Comparison of ENCODE assay signal across 16 cellular contexts in genomic region chr5:89769975-89770374, GRCh38.
DNase-seq lines count a peak whose midpoint lies in the region; ATAC-seq and TF ChIP-seq lines count a peak whose summit lies in the region.
"Had no signal": no experiment of that assay in that cellular context is flagged by ENCODE, and none has a peak within 500 bp of the region (broad histone marks: within the 10 kb centered on the region; RNA-seq: fewer than 3 reads in every experiment).

No MANE protein-coding gene starts in this region.

- no peak for ATAC-seq in GM18870 (IDR thresholded peaks at IDR 0.05; ENCODE audit: unreplicated experiment)
- ATAC-seq: activated T-cell treated with anti-CD3 and anti-CD28 coated beads, Interleukin-2, amount 50 U/mL, for 72 hours; stimulated activated naive CD8-positive, alpha-beta T cell treated with anti-CD3 and anti-CD28 coated beads, Interleukin-15, Interleukin-2, amounts not matched to agents 100 U/mL and 50 U/mL, for 24 hours had no signal

- H3K4me3 ChIP-seq in AG10803 (ENCODE audit: low read length), result no peak overlapping the region

- no peaks in the 10 kb centered on the region for H3K9me3 Mint-ChIP-seq in activated T-helper 2 cell treated with anti-CD3 and anti-CD28 coated beads, Interferon-gamma antibody, Interleukin-2, Interleukin-4, amounts not matched to agents 10 μg/mL and 5 μg/mL and 100 μg/mL, durations not matched to agents 14 hours and 24 hours and 36 hours

- H3K36me3 Mint-ChIP-seq in activated T-helper 2 cell treated with anti-CD3 and anti-CD28 coated beads, Interferon-gamma antibody, Interleukin-2, Interleukin-4, amounts not matched to agents 10 μg/mL and 5 μg/mL and 100 μg/mL, durations not matched to agents 14 hours and 24 hours and 36 hours (ENCODE audit: low read depth), result no peaks in the 10 kb centered on the region

- H3K4me3 Mint-ChIP-seq in activated T-helper 2 cell treated with anti-CD3 and anti-CD28 coated beads, Interferon-gamma antibody, Interleukin-2, Interleukin-4, amounts not matched to agents 10 μg/mL and 5 μg/mL and 100 μg/mL, durations not matched to agents 14 hours and 24 hours and 36 hours (ENCODE audit: low read depth), result no peak overlapping the region
- H3K4me3 Mint-ChIP-seq: activated CD4-positive, alpha-beta memory T cell treated with anti-CD3 and anti-CD28 coated beads, Interleukin-2, amount 10 ng/mL, durations not matched to agents 7 days and 5 days; activated T-cell treated with anti-CD3 and anti-CD28 coated beads, Interleukin-2, amount 50 U/mL, for 72 hours had no signal

- TF ChIP-seq CTCF in AG10803 (conservative IDR thresholded peaks at IDR 0.05; ENCODE audit: low read length), result no peak

- intact Hi-C loops in activated T-helper 2 cell treated with anti-CD3 and anti-CD28 coated beads, Interferon-gamma antibody, Interleukin-2, Interleukin-4, amounts not matched to agents 10 μg/mL and 5 μg/mL and 100 μg/mL, durations not matched to agents 14 hours and 24 hours and 36 hours (cut with micrococcal nuclease), result no loop called here

- H3K27ac Mint-ChIP-seq in activated T-helper 2 cell treated with anti-CD3 and anti-CD28 coated beads, Interferon-gamma antibody, Interleukin-2, Interleukin-4, amounts not matched to agents 10 μg/mL and 5 μg/mL and 100 μg/mL, durations not matched to agents 14 hours and 24 hours and 36 hours, result no peak overlapping the region
- H3K27ac Mint-ChIP-seq: activated CD4-positive, alpha-beta memory T cell treated with anti-CD3 and anti-CD28 coated beads, Interleukin-2, amount 10 ng/mL, durations not matched to agents 7 days and 5 days; activated T-cell treated with anti-CD3 and anti-CD28 coated beads, Interleukin-2, amount 50 U/mL, for 72 hours had no signal

- H3K27me3 Mint-ChIP-seq in activated T-helper 2 cell treated with anti-CD3 and anti-CD28 coated beads, Interferon-gamma antibody, Interleukin-2, Interleukin-4, amounts not matched to agents 10 μg/mL and 5 μg/mL and 100 μg/mL, durations not matched to agents 14 hours and 24 hours and 36 hours (ENCODE audit: low read depth), result no peaks in the 10 kb centered on the region
- H3K27me3 Mint-ChIP-seq: activated CD4-positive, alpha-beta memory T cell treated with anti-CD3 and anti-CD28 coated beads, Interleukin-2, amount 10 ng/mL, durations not matched to agents 7 days and 5 days had no signal

- peak; percentile 8 for DNase-seq in AG10803 (ENCODE audit: low read depth)
- DNase-seq in LHCN-M2 (ENCODE audit: low read depth), result peak; percentile 51
- DNase-seq in astrocyte of the hippocampus (ENCODE audit: low read depth, low spot score), result peak; percentile 55
- DNase-seq in hepatic stellate cell (ENCODE audit: low spot score), result peak; percentile 0
- DNase-seq in DMS 273 treated with DMSO at 0.1 percent for 48 hours (lab: John Stamatoyannopoulos, UW), result no peak
- DNase-seq in RPMI8226, result no peak
- DNase-seq in activated T-helper 2 cell treated with anti-CD3 and anti-CD28 coated beads, Interferon-gamma antibody, Interleukin-2, Interleukin-4, amounts not matched to agents 10 μg/mL and 5 μg/mL and 100 μg/mL, durations not matched to agents 14 hours and 24 hours and 36 hours (ENCODE audit: low spot score), result no peak
- DNase-seq: activated CD4-positive, alpha-beta memory T cell treated with anti-CD3 and anti-CD28 coated beads, Interleukin-2, amount 10 ng/mL, durations not matched to agents 7 days and 5 days; activated T-cell treated with anti-CD3 and anti-CD28 coated beads, Interleukin-2, amount 50 U/mL, for 72 hours; amygdala; Calu3; NCI-H187 treated with DMSO at 0.1 percent for 48 hours; NCI-H510A treated with DMSO at 0.1 percent for 48 hours; stimulated activated CD4-positive, alpha-beta T cell treated with anti-CD3 and anti-CD28 coated beads, Interleukin-12 subunit alpha, Interleukin-12 subunit beta, amount 100 ng/mL, for 4 hours; stimulated activated naive CD8-positive, alpha-beta T cell treated with anti-CD3 and anti-CD28 coated beads, Interleukin-15, Interleukin-2, amounts not matched to agents 100 U/mL and 50 U/mL, for 24 hours had no signal

- no peaks in the 10 kb centered on the region for H3K4me1 Mint-ChIP-seq in activated T-helper 2 cell treated with anti-CD3 and anti-CD28 coated beads, Interferon-gamma antibody, Interleukin-2, Interleukin-4, amounts not matched to agents 10 μg/mL and 5 μg/mL and 100 μg/mL, durations not matched to agents 14 hours and 24 hours and 36 hours (ENCODE audit: low read depth)
- H3K4me1 Mint-ChIP-seq: activated CD4-positive, alpha-beta memory T cell treated with anti-CD3 and anti-CD28 coated beads, Interleukin-2, amount 10 ng/mL, durations not matched to agents 7 days and 5 days had no signal

Comparison
In these comparisons a context has a peak if more than half of its experiments do, and no peak if none do; other contexts are left out.
1. DNase-seq: peak in AG10803 (single experiment), LHCN-M2 (single experiment), astrocyte of the hippocampus (single experiment) and hepatic stellate cell (single experiment); none in DMS 273 treated with DMSO at 0.1 percent for 48 hours (single experiment), RPMI8226 (single experiment) and activated T-helper 2 cell treated with anti-CD3 and anti-CD28 coated beads, Interferon-gamma antibody, Interleukin-2, Interleukin-4, amounts not matched to agents 10 μg/mL and 5 μg/mL and 100 μg/mL, durations not matched to agents 14 hours and 24 hours and 36 hours (single experiment).